In the genomic region with DNA sequence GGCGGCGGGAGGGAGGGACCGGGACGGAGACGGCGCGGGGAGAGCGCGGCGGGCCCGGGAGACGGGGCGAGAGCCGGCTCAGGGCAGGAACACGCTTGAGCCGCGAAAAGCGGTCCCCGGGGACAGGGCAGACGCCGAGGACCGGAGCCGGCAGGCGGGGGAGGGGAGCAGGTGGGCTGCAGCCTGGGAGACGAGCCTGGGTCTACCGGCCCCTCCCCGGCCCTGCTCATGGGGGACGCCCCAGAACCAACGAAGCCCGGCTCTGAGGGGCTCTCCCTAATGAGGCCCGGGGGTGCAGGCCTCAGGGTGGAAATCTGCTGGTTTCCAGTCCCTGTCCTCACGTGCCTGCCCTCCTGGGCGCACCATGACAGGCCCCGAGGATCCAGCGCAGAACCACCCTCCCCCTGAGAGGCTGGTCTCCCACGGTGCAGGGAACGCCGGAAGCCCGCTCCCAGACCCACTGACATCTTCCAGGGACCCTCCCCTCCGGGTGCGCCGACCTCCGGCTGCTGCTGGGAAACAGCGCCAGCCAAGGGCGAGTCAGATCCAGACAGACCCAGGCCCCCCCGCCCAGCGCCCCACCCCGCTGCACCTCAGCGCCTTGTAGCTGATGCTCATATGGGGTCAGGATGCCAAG, we compare ENCODE assay signal across 7 cellular contexts.
A peak's percentile ranks its signal among the peaks of the same experiment; 100 is the strongest.
DNase-seq lines count a peak whose midpoint lies in the region; ATAC-seq lines count a peak whose summit lies in the region.
"Had no signal": no experiment of that assay in that cellular context is flagged by ENCODE, and none has a peak within 500 bp of the region (broad histone marks: within the 10 kb centered on the region; RNA-seq: fewer than 3 reads in every experiment).

No MANE protein-coding gene starts in this region.

- peaks cover 0 to 5% of the 10 kb centered on the region in 2 donors for H3K4me1 Mint-ChIP-seq in effector memory CD8-positive, alpha-beta T cell (ENCODE audit: low read depth in 2 of 2)
- H3K4me1 Mint-ChIP-seq in activated naive CD4-positive, alpha-beta T cell treated with anti-CD3 and anti-CD28 coated beads, Interleukin-2, amount 10 ng/mL, durations not matched to agents 7 days and 5 days: peaks cover 6% of the 10 kb centered on the region

- H3K36me3 Mint-ChIP-seq in effector memory CD8-positive, alpha-beta T cell (ENCODE audit: insufficient read depth): no peaks in the 10 kb centered on the region
- H3K36me3 Mint-ChIP-seq in activated naive CD4-positive, alpha-beta T cell treated with anti-CD3 and anti-CD28 coated beads, Interleukin-2, amount 10 ng/mL, durations not matched to agents 7 days and 5 days: no peaks in the 10 kb centered on the region

- H3K27me3 ChIP-seq in rectal smooth muscle tissue (ENCODE audit: control insufficient read depth, insufficient read depth, low read length): peaks cover 25% of the 10 kb centered on the region

- H3K27me3 Mint-ChIP-seq in effector memory CD8-positive, alpha-beta T cell: peaks cover 11 to 16% of the 10 kb centered on the region in 2 donors
- H3K27me3 Mint-ChIP-seq in activated naive CD4-positive, alpha-beta T cell treated with anti-CD3 and anti-CD28 coated beads, Interleukin-2, amount 10 ng/mL, durations not matched to agents 7 days and 5 days: peaks cover 78% of the 10 kb centered on the region

- H3K36me3 ChIP-seq in rectal smooth muscle tissue (ENCODE audit: control insufficient read depth, insufficient read depth, low read length): no peaks in the 10 kb centered on the region
- H3K36me3 ChIP-seq: SJSA1 had no signal

- CTCF ChIA-PET in activated naive CD4-positive, alpha-beta T cell treated with anti-CD3 and anti-CD28 coated beads, Interleukin-2, amount 10 ng/mL, durations not matched to agents 7 days and 5 days (lab: Charles Lee): no interaction called here

- H3K9ac ChIP-seq in rectal smooth muscle tissue (ENCODE audit: low read length): no peak overlapping the region

- peak; percentile 40 for DNase-seq in NAMALWA (ENCODE audit: low spot score)
- DNase-seq in effector memory CD8-positive, alpha-beta T cell: no peak
- DNase-seq in middle frontal gyrus (ENCODE audit: extremely low spot score, low spot score): no peak
- DNase-seq in activated naive CD4-positive, alpha-beta T cell treated with anti-CD3 and anti-CD28 coated beads, Interleukin-2, amount 10 ng/mL, durations not matched to agents 7 days and 5 days: no peak

- H3K27ac Mint-ChIP-seq in effector memory CD8-positive, alpha-beta T cell: no peak overlapping the region
- no peak overlapping the region for H3K27ac Mint-ChIP-seq in activated naive CD4-positive, alpha-beta T cell treated with anti-CD3 and anti-CD28 coated beads, Interleukin-2, amount 10 ng/mL, durations not matched to agents 7 days and 5 days

- H3K9me3 Mint-ChIP-seq in effector memory CD8-positive, alpha-beta T cell: no peaks in the 10 kb centered on the region
- H3K9me3 Mint-ChIP-seq in activated naive CD4-positive, alpha-beta T cell treated with anti-CD3 and anti-CD28 coated beads, Interleukin-2, amount 10 ng/mL, durations not matched to agents 7 days and 5 days: peaks cover 4% of the 10 kb centered on the region

- ATAC-seq in effector memory CD8-positive, alpha-beta T cell (replicated peaks): peak; percentile 23
- no peak for ATAC-seq in GM19467 (IDR thresholded peaks at IDR 0.05; ENCODE audit: unreplicated experiment)

- H3K4me3 ChIP-seq in rectal smooth muscle tissue (ENCODE audit: low read length): peak overlapping the region; percentile 3

- H3K4me3 Mint-ChIP-seq in effector memory CD8-positive, alpha-beta T cell: peak overlapping the region; percentile 33 to 37
- no peak overlapping the region for H3K4me3 Mint-ChIP-seq in activated naive CD4-positive, alpha-beta T cell treated with anti-CD3 and anti-CD28 coated beads, Interleukin-2, amount 10 ng/mL, durations not matched to agents 7 days and 5 days

- H3K4me1 ChIP-seq in rectal smooth muscle tissue (ENCODE audit: control insufficient read depth, insufficient read depth, low read length): no peaks in the 10 kb centered on the region

- no peak overlapping the region for H3K27ac ChIP-seq in rectal smooth muscle tissue (ENCODE audit: low read depth, low read length)
- H3K27ac ChIP-seq: SJSA1 had no signal
